32 cellular contexts compared by ENCODE assay signal in genomic region chr18:63090334-63090733, GRCh38.
DNase-seq lines count a peak whose midpoint lies in the region; ATAC-seq, FAIRE-seq and TF ChIP-seq lines count a peak whose summit lies in the region.
"Had no signal": no experiment of that assay in that cellular context is flagged by ENCODE, and none has a peak within 500 bp of the region (broad histone marks: within the 10 kb centered on the region; RNA-seq: fewer than 3 reads in every experiment).

No MANE protein-coding gene starts in this region.

- H3K9ac ChIP-seq in BLaER1 treated with 17β-estradiol and CSF1 and Interleukin-3, amounts not matched to agents 10 nM and 100 nM = no peak overlapping the region

- TF ChIP-seq POLR2A in heart left ventricle (IDR thresholded peaks at IDR 0.05) = no peak

- peak overlapping the region in 6 of 11 experiments; percentile 1 to 27 (median 14); a peak in 5 of 22 replicates for H3K4me2 ChIP-seq in BLaER1 treated with 17β-estradiol and CSF1 and Interleukin-3, amounts not matched to agents 10 nM and 100 nM
- H3K4me2 ChIP-seq: A549 had no signal

- H3K27ac ChIP-seq in BLaER1 treated with 17β-estradiol and CSF1 and Interleukin-3, amounts not matched to agents 10 nM and 100 nM = no peak overlapping the region
- H3K27ac ChIP-seq in heart left ventricle = peak overlapping the region in 1 of 12 donors; percentile 41
- H3K27ac ChIP-seq: A549, cardiac muscle cell, colonic mucosa, neutrophil, thoracic aorta had no signal

- H3K36me3 Mint-ChIP-seq in brain (no peaks in the 10 kb centered on the region), nephron (ENCODE audit: low read depth) (no peaks in the 10 kb centered on the region)
- H3K36me3 Mint-ChIP-seq: activated naive CD4-positive, alpha-beta T cell treated with anti-CD3 and anti-CD28 coated beads, Interleukin-2, amount 50 U/mL, for 72 hours had no signal

- H3K4me3 Mint-ChIP-seq in brain = no peak overlapping the region
- H3K4me3 Mint-ChIP-seq in nephron = no peak overlapping the region
- H3K4me3 Mint-ChIP-seq: activated T-helper 17 cell treated with anti-CD3 and anti-CD28 coated beads, Interleukin-2, amount 50 U/mL, for 72 hours; T-helper 1 cell treated with Interleukin-12 subunit alpha and Interleukin-12 subunit beta and Interleukin-4 antibody, amounts not matched to agents 30 μg/mL and 1 μg/mL, for 36 hours had no signal

- ATAC-seq in sciatic nerve (no peak), heart left ventricle (no peak), HG03457 (IDR thresholded peaks at IDR 0.05; ENCODE audit: unreplicated experiment) (no peak)
- ATAC-seq: A549; activated CD4-positive, CD25-positive, alpha-beta regulatory T cell treated with anti-CD3 and anti-CD28 coated beads, Interleukin-2, amount 50 U/mL, for 24 hours; activated naive CD4-positive, alpha-beta T cell treated with anti-CD3 and anti-CD28 coated beads, Interleukin-2, amount 50 U/mL, for 72 hours; activated T-helper 17 cell treated with anti-CD3 and anti-CD28 coated beads, Interleukin-2, amount 50 U/mL, for 72 hours; left lobe of liver; stimulated activated naive CD8-positive, alpha-beta T cell treated with anti-CD3 and anti-CD28 coated beads, Interleukin-15, Interleukin-2, amounts not matched to agents 100 U/mL and 50 U/mL, for 24 hours had no signal

- H3K27me3 ChIP-seq in BLaER1 treated with 17β-estradiol and CSF1 and Interleukin-3, amounts not matched to agents 10 nM and 100 nM = no peaks in the 10 kb centered on the region
- H3K27me3 ChIP-seq in heart left ventricle = no peaks in the 10 kb centered on the region
- H3K27me3 ChIP-seq: cardiac muscle cell, colonic mucosa, neutrophil had no signal

- H3K27me3 Mint-ChIP-seq in brain = no peaks in the 10 kb centered on the region
- peaks cover 7% of the 10 kb centered on the region for H3K27me3 Mint-ChIP-seq in nephron (ENCODE audit: low read depth)
- H3K27me3 Mint-ChIP-seq: progenitor cell of endocrine pancreas had no signal

- no peak for TF ChIP-seq CTCF in brain (conservative IDR thresholded peaks at IDR 0.05)
- no peak for TF ChIP-seq CTCF in nephron (IDR thresholded peaks at IDR 0.05; ENCODE audit: unreplicated experiment in 3 of 3)
- no peak for TF ChIP-seq CTCF in heart left ventricle (IDR thresholded peaks at IDR 0.05)

- FAIRE-seq in urothelium cell line (lab: Jason Lieb, UNC) = no peak
- FAIRE-seq: A549 had no signal

- H3K27ac Mint-ChIP-seq in brain = peak overlapping the region in 3 of 5 experiments; percentile 23 to 68 (median 28)
- peak overlapping the region in 2 of 3 experiments; percentile 26 to 55 for H3K27ac Mint-ChIP-seq in nephron
- H3K27ac Mint-ChIP-seq: activated naive CD4-positive, alpha-beta T cell treated with anti-CD3 and anti-CD28 coated beads, Interleukin-2, amount 50 U/mL, for 72 hours; activated T-helper 17 cell treated with anti-CD3 and anti-CD28 coated beads, Interleukin-2, amount 50 U/mL, for 72 hours; progenitor cell of endocrine pancreas; T-helper 1 cell treated with Interleukin-12 subunit alpha and Interleukin-12 subunit beta and Interleukin-4 antibody, amounts not matched to agents 30 μg/mL and 1 μg/mL, for 36 hours had no signal

- no peaks in the 10 kb centered on the region for H4K20me1 ChIP-seq in BLaER1 treated with 17β-estradiol and CSF1 and Interleukin-3, amounts not matched to agents 10 nM and 100 nM

- DNase-seq in MV-4-11 (lab: John Stamatoyannopoulos, UW) (peak; percentile 71), sciatic nerve (ENCODE audit: low spot score) (no peak), heart left ventricle (no peak), urothelium cell line (ENCODE audit: low spot score) (no peak)
- DNase-seq: activated CD4-positive, alpha-beta T cell treated with anti-CD3 and anti-CD28 coated beads, Interleukin-2, amount 50 U/mL, for 48 hours; anterior cingulate cortex; colonic mucosa; DMS79; effector memory CD4-positive, alpha-beta T cell; erythroblast; foreskin melanocyte; Kasumi-1; mesenchymal stem cell; NCI-H1092; NCI-H187; NCI-H2171 treated with DMSO at 0.1 percent for 48 hours; NCI-H526 treated with DMSO at 0.1 percent for 48 hours; stimulated activated naive CD8-positive, alpha-beta T cell treated with anti-CD3 and anti-CD28 coated beads, Interleukin-15, Interleukin-2, amounts not matched to agents 100 U/mL and 50 U/mL, for 24 hours had no signal

- peaks cover 0 to 58% (median 34%) of the 10 kb centered on the region in 11 experiments; a peak in 18 of 22 replicates for H3K9me3 ChIP-seq in BLaER1 treated with 17β-estradiol and CSF1 and Interleukin-3, amounts not matched to agents 10 nM and 100 nM (replicated peaks in 1 of 11)
- H3K9me3 ChIP-seq in heart left ventricle = no peaks in the 10 kb centered on the region
- H3K9me3 ChIP-seq: A549, colonic mucosa, neutrophil, thoracic aorta had no signal

- H3K4me1 Mint-ChIP-seq in brain (peaks cover 5% of the 10 kb centered on the region), nephron (peaks cover 12% of the 10 kb centered on the region)
- H3K4me1 Mint-ChIP-seq: activated T-helper 17 cell treated with anti-CD3 and anti-CD28 coated beads, Interleukin-2, amount 50 U/mL, for 72 hours had no signal

- WGBS in heart left ventricle, 4 donors = 90 to 92% (median 90%) methylated on average over 12 of the region's 12 CpGs

- intact Hi-C loops in sciatic nerve (cut with DNase I) (no loop called here), heart left ventricle (cut with DNase I) (no loop called here)

- no peak overlapping the region for H3K4me3 ChIP-seq in BLaER1 treated with 17β-estradiol and CSF1 and Interleukin-3, amounts not matched to agents 10 nM and 100 nM
- H3K4me3 ChIP-seq in heart left ventricle = no peak overlapping the region
- H3K4me3 ChIP-seq: A549, cardiac muscle cell, colonic mucosa, thoracic aorta had no signal

- peaks cover 0 to 36% (median 17%) of the 10 kb centered on the region in 10 experiments; a peak in 14 of 20 replicates for H3K4me1 ChIP-seq in BLaER1 treated with 17β-estradiol and CSF1 and Interleukin-3, amounts not matched to agents 10 nM and 100 nM
- H3K4me1 ChIP-seq in heart left ventricle = no peaks in the 10 kb centered on the region
- H3K4me1 ChIP-seq: A549, colonic mucosa had no signal

- H3K36me3 ChIP-seq in BLaER1 treated with 17β-estradiol and CSF1 and Interleukin-3, amounts not matched to agents 10 nM and 100 nM = no peaks in the 10 kb centered on the region; a peak in 1 of 22 replicates
- H3K36me3 ChIP-seq in heart left ventricle = no peaks in the 10 kb centered on the region
- H3K36me3 ChIP-seq: cardiac muscle cell, colonic mucosa, neutrophil, thoracic aorta had no signal

- H3K9me3 Mint-ChIP-seq in brain = no peaks in the 10 kb centered on the region
- no peaks in the 10 kb centered on the region for H3K9me3 Mint-ChIP-seq in nephron
- H3K9me3 Mint-ChIP-seq: activated naive CD4-positive, alpha-beta T cell treated with anti-CD3 and anti-CD28 coated beads, Interleukin-2, amount 50 U/mL, for 72 hours; activated T-helper 17 cell treated with anti-CD3 and anti-CD28 coated beads, Interleukin-2, amount 50 U/mL, for 72 hours; T-helper 1 cell treated with Interleukin-12 subunit alpha and Interleukin-12 subunit beta and Interleukin-4 antibody, amounts not matched to agents 30 μg/mL and 1 μg/mL, for 36 hours had no signal
